Comparison of ENCODE assay signal across 20 cellular contexts in genomic region chr11:70066628-70067027, GRCh38. TPM values are rescaled to one million over a fixed set of nuclear protein-coding genes. Genes with fewer than 3 reads are reported as not detected.
A peak's percentile ranks its signal among the peaks of the same experiment; 100 is the strongest.
DNase-seq lines count a peak whose midpoint lies in the region; ATAC-seq and TF ChIP-seq lines count a peak whose summit lies in the region.
"Had no signal": no experiment of that assay in that cellular context is flagged by ENCODE, and none has a peak within 500 bp of the region (broad histone marks: within the 10 kb centered on the region; RNA-seq: fewer than 3 reads in every experiment).

No MANE protein-coding gene starts in this region.

- H3K9me3 ChIP-seq in Peyer's patch: no peaks in the 10 kb centered on the region

- no peaks in the 10 kb centered on the region for H3K27me3 ChIP-seq in Peyer's patch

- H3K4me3 ChIP-seq in Peyer's patch: no peak overlapping the region
- H3K4me3 ChIP-seq: GM12878, GM23248 had no signal

- CTCF ChIA-PET in GM10248 (lab: Yijun Ruan, JAX): no interaction called here

- POLR2A ChIA-PET in GM10248 (lab: Yijun Ruan, JAX): no interaction called here

- DNase-seq in activated CD8-positive, alpha-beta memory T cell treated with anti-CD3 and anti-CD28 coated beads for 24 hours: peak; percentile 40
- DNase-seq in activated CD8-positive, alpha-beta memory T cell treated with anti-CD3 and anti-CD28 coated beads, Interleukin-2, amount 50 U/mL, for 4 hours: no peak
- DNase-seq in Peyer's patch (peak in 2 of 3 donors; percentile 24 to 39), left lobe of liver (ENCODE audit: low spot score) (peak; percentile 42), ureter (ENCODE audit: low spot score) (peak; percentile 36), NCI-H146 treated with DMSO at 0.1 percent for 48 hours (lab: John Stamatoyannopoulos, UW; ENCODE audit: unreplicated experiment) (no peak), GM10248 (ENCODE audit: extremely low spot score) (no peak), SHP77 (lab: John Stamatoyannopoulos, UW) (no peak)
- DNase-seq: 8988T, DND-41, GM23248, NCI-H1048, NCI-H146, NCI-H2081 treated with DMSO at 0.1 percent for 48 hours, NCI-H524, SHP77 treated with DMSO at 0.1 percent for 48 hours had no signal

- no peak for TF ChIP-seq CTCF in Peyer's patch (IDR thresholded peaks at IDR 0.05)
- TF ChIP-seq CTCF in GM10248 (IDR thresholded peaks at IDR 0.05; ENCODE audit: control extremely low read depth, extremely low read depth, low read depth, missing control alignments): no peak

- H3K4me1 ChIP-seq in Peyer's patch: no peaks in the 10 kb centered on the region

- H3K27ac ChIP-seq in Peyer's patch: no peak overlapping the region
- H3K27ac ChIP-seq: GM23248 had no signal

- TF ChIP-seq POLR2A in Peyer's patch (IDR thresholded peaks at IDR 0.05): no peak

- no peaks in the 10 kb centered on the region for H3K36me3 ChIP-seq in Peyer's patch

- peak; percentile 27 for ATAC-seq in left lobe of liver
- ATAC-seq: CD8-positive, alpha-beta T cell; GM12878; HepG2 had no signal

RNA-seq across cellular contexts. Expression of gene ANO1, which starts 11.5 kb away (rescaled TPM):
- total RNA-seq in Peyer's patch (10 to 100 TPM in 1 of 4 donors, 1 to 10 TPM in 3; 1.1 to 27.2 (median 4.2) TPM), left lobe of liver (260 TPM), ureter (75.5 TPM)
- total RNA-seq: CD8-positive, alpha-beta T cell; HepG2; MCF 10A had no signal

Comparison
In these comparisons a context has a peak if more than half of its experiments do, and no peak if none do; other contexts are left out.
1. DNase-seq: peak in activated CD8-positive, alpha-beta memory T cell treated with anti-CD3 and anti-CD28 coated beads for 24 hours (single experiment), Peyer's patch (2 of 3), left lobe of liver (single experiment) and ureter (single experiment); none in activated CD8-positive, alpha-beta memory T cell treated with anti-CD3 and anti-CD28 coated beads, Interleukin-2, amount 50 U/mL, for 4 hours (single experiment), NCI-H146 treated with DMSO at 0.1 percent for 48 hours (single experiment), GM10248 (single experiment) and SHP77 (0 of 2).